Comparison of ENCODE assay signal across 8 cellular contexts in genomic region chr13:91017031-91017668, GRCh38.
A peak's percentile ranks its signal among the peaks of the same experiment; 100 is the strongest.
DNase-seq lines count a peak whose midpoint lies in the region; ATAC-seq and TF ChIP-seq lines count a peak whose summit lies in the region.

No MANE protein-coding gene starts in this region.

- no peak overlapping the region for H3K4me3 ChIP-seq in coronary artery

- DNase-seq in ELF-1 (ENCODE audit: low read depth, low spot score) (peak; percentile 59), HT1080 (ENCODE audit: low read depth) (peak; percentile 73), OCI-M1 (lab: John Stamatoyannopoulos, UW) (peak; percentile 89), coronary artery (ENCODE audit: low spot score) (no peak), myocyte (ENCODE audit: low read depth) (peak; percentile 43)

- ATAC-seq in GM21723 (IDR thresholded peaks at IDR 0.05; ENCODE audit: unreplicated experiment) = peak; percentile 99
- ATAC-seq in activated CD4-positive, CD25-positive, alpha-beta regulatory T cell treated with anti-CD3 and anti-CD28 coated beads, Interleukin-2, amount 50 U/mL, for 24 hours = no peak

- H3K27ac ChIP-seq in 22Rv1 (peak overlapping the region; percentile 9; the same call in 1 of the 2 replicates), coronary artery (no peak overlapping the region)

- TF ChIP-seq CTCF in 22Rv1 (IDR thresholded peaks at IDR 0.05) (peak; percentile 92), coronary artery (IDR thresholded peaks at IDR 0.05) (peak; percentile 56)
